ENCODE assay signal across 8 cellular contexts in genomic region chr5:179610109-179610902, GRCh38. TPM values are rescaled to one million over a fixed set of nuclear protein-coding genes. Genes with fewer than 3 reads are reported as not detected.
A peak's percentile ranks its signal among the peaks of the same experiment; 100 is the strongest.
DNase-seq lines count a peak whose midpoint lies in the region; ATAC-seq and TF ChIP-seq lines count a peak whose summit lies in the region.

No MANE protein-coding gene starts in this region.

- H3K9me3 ChIP-seq in thyroid gland (no peaks in the 10 kb centered on the region), ascending aorta (no peaks in the 10 kb centered on the region)

- H3K36me3 ChIP-seq in thyroid gland, result peaks cover 78 to 82% of the 10 kb centered on the region in 2 donors
- H3K36me3 ChIP-seq in ascending aorta, result peaks cover 75 to 91% of the 10 kb centered on the region in 2 donors

- H3K27ac ChIP-seq in thyroid gland, result peak overlapping the region; percentile 27 to 63 (median 49)
- peak overlapping the region in 1 of 2 donors; percentile 31 for H3K27ac ChIP-seq in ascending aorta

- H3K27me3 Mint-ChIP-seq in activated T-cell treated with anti-CD3 and anti-CD28 coated beads, Interleukin-2, amount 50 U/mL, for 4 hours (ENCODE audit: low read depth), result no peaks in the 10 kb centered on the region
- H3K27me3 Mint-ChIP-seq in activated CD8-positive, alpha-beta T cell treated with anti-CD3 and anti-CD28 coated beads for 36 hours, result no peaks in the 10 kb centered on the region

- peak overlapping the region; percentile 8 for H3K4me3 Mint-ChIP-seq in activated T-cell treated with anti-CD3 and anti-CD28 coated beads, Interleukin-2, amount 50 U/mL, for 4 hours
- H3K4me3 Mint-ChIP-seq in activated CD8-positive, alpha-beta T cell treated with anti-CD3 and anti-CD28 coated beads for 36 hours, result no peak overlapping the region

- no peak for DNase-seq in activated T-cell treated with anti-CD3 and anti-CD28 coated beads, Interleukin-2, amount 50 U/mL, for 4 hours
- no peak for DNase-seq in activated T-cell treated with anti-CD3 and anti-CD28 coated beads, Interleukin-2, amount 50 U/mL, for 1 hour
- no peak for DNase-seq in activated CD8-positive, alpha-beta T cell treated with anti-CD3 and anti-CD28 coated beads for 36 hours
- DNase-seq in left colon (no peak), thyroid gland (no peak), iPS-NIHi7 (ENCODE audit: extremely low spot score) (no peak), T-helper 9 cell (no peak), ascending aorta (ENCODE audit: low spot score in 2 of 2) (no peak)

- POLR2A ChIA-PET in activated CD8-positive, alpha-beta T cell treated with anti-CD3 and anti-CD28 coated beads for 36 hours (lab: Charles Lee), result interaction anchor here (0.9 to 5.0 kb wide), 3 partner anchors 11 to 89 kb away, joined by 3 to 51 read pairs (median 6); partner anchors contain the start of gene CANX

- intact Hi-C loops in activated CD8-positive, alpha-beta T cell treated with anti-CD3 and anti-CD28 coated beads for 36 hours (cut with micrococcal nuclease), result no loop called here
- intact Hi-C loops in left colon (cut with DNase I, micrococcal nuclease), result no loop called here
- intact Hi-C loops in thyroid gland (cut with DNase I), result no loop called here
- intact Hi-C loops in ascending aorta (cut with DNase I), result loop anchor here (5.0 kb wide), 1 partner anchor 48 kb away; no protein-coding TSS in a partner anchor

- H3K27me3 ChIP-seq in thyroid gland (no peaks in the 10 kb centered on the region), ascending aorta (no peaks in the 10 kb centered on the region)

- H3K9me3 Mint-ChIP-seq in activated T-cell treated with anti-CD3 and anti-CD28 coated beads, Interleukin-2, amount 50 U/mL, for 4 hours, result no peaks in the 10 kb centered on the region
- H3K9me3 Mint-ChIP-seq in activated CD8-positive, alpha-beta T cell treated with anti-CD3 and anti-CD28 coated beads for 36 hours, result no peaks in the 10 kb centered on the region

- H3K36me3 Mint-ChIP-seq in activated T-cell treated with anti-CD3 and anti-CD28 coated beads, Interleukin-2, amount 50 U/mL, for 4 hours (ENCODE audit: insufficient read depth), result peaks cover 54% of the 10 kb centered on the region
- peaks cover 59% of the 10 kb centered on the region for H3K36me3 Mint-ChIP-seq in activated CD8-positive, alpha-beta T cell treated with anti-CD3 and anti-CD28 coated beads for 36 hours (ENCODE audit: low read depth)

- WGBS in thyroid gland, 2 donors, result 82 to 89% methylated on average over 21 to 23 of the region's 23 CpGs

- H3K4me3 ChIP-seq in thyroid gland (replicated peaks in 1 of 3), result no peak overlapping the region
- no peak overlapping the region for H3K4me3 ChIP-seq in ascending aorta

- peak overlapping the region; percentile 63 for H3K27ac Mint-ChIP-seq in activated CD8-positive, alpha-beta T cell treated with anti-CD3 and anti-CD28 coated beads for 36 hours

- no peak for ATAC-seq in activated T-cell treated with anti-CD3 and anti-CD28 coated beads, Interleukin-2, amount 50 U/mL, for 4 hours
- ATAC-seq in activated CD8-positive, alpha-beta T cell treated with anti-CD3 and anti-CD28 coated beads for 36 hours, result no peak
- peak; percentile 4 for ATAC-seq in left colon

- no peak for TF ChIP-seq CTCF in activated CD8-positive, alpha-beta T cell treated with anti-CD3 and anti-CD28 coated beads for 36 hours (IDR thresholded peaks at IDR 0.05)
- TF ChIP-seq CTCF in thyroid gland (IDR thresholded peaks at IDR 0.05) (no peak), ascending aorta (IDR thresholded peaks at IDR 0.05) (no peak)

- peaks cover 15 to 35% of the 10 kb centered on the region in 2 donors for H3K4me1 ChIP-seq in thyroid gland
- peaks cover 0 to 8% of the 10 kb centered on the region in 2 donors for H3K4me1 ChIP-seq in ascending aorta

- peaks cover 51% of the 10 kb centered on the region for H3K4me1 Mint-ChIP-seq in activated T-cell treated with anti-CD3 and anti-CD28 coated beads, Interleukin-2, amount 50 U/mL, for 4 hours (ENCODE audit: low read depth)
- peaks cover 52% of the 10 kb centered on the region for H3K4me1 Mint-ChIP-seq in activated CD8-positive, alpha-beta T cell treated with anti-CD3 and anti-CD28 coated beads for 36 hours (ENCODE audit: low read depth)

- no peak for TF ChIP-seq POLR2A in thyroid gland (IDR thresholded peaks at IDR 0.05)

- CTCF ChIA-PET in activated CD8-positive, alpha-beta T cell treated with anti-CD3 and anti-CD28 coated beads for 36 hours (lab: Charles Lee), result no interaction called here

RNA-seq across cellular contexts. Expression of gene HNRNPH1, which starts 13.2 kb away (rescaled TPM):
- 1,000 to 10,000 TPM; 1,008 to 1,029 (median 1,012) TPM for total RNA-seq in activated T-cell treated with anti-CD3 and anti-CD28 coated beads, Interleukin-2, amount 50 U/mL, for 4 hours
- total RNA-seq in activated CD8-positive, alpha-beta T cell treated with anti-CD3 and anti-CD28 coated beads for 36 hours, result 100 to 1,000 TPM; 706 to 709 TPM
- total RNA-seq in left colon (100 to 1,000 TPM; 352 to 431 TPM), thyroid gland (100 to 1,000 TPM; 459 to 991 (median 620) TPM), ascending aorta (206 TPM)

RNA-seq across cellular contexts. Expression of gene RUFY1, which starts 60.0 kb away (rescaled TPM):
- total RNA-seq in activated T-cell treated with anti-CD3 and anti-CD28 coated beads, Interleukin-2, amount 50 U/mL, for 4 hours, result 10 to 100 TPM; 33.8 to 38.7 (median 34.3) TPM
- total RNA-seq in activated CD8-positive, alpha-beta T cell treated with anti-CD3 and anti-CD28 coated beads for 36 hours, result 10 to 100 TPM; 22.5 to 24.7 TPM
- total RNA-seq in left colon (10 to 100 TPM; 35.1 to 39.0 TPM), thyroid gland (10 to 100 TPM; 49.8 to 75.0 (median 63.0) TPM), ascending aorta (12.2 TPM)
